Comparison of ENCODE assay signal across 8 cellular contexts in the genomic region with DNA sequence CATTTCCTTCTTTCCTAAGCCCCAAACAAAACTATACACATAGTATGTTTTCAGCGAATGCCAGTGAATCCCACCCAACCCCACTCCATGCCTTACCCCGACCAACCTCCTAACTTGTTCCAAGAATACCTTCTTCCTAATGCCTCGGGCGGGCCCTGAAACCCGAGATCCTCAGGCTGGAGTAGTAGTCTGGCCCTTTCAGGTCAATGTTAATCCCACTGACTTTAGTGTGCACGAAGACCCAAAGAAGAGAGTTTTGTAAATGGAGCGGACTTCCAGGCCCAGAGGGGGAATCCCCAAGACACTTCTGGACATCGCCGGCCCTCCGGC. TPM values are rescaled to one million over a fixed set of nuclear protein-coding genes. Genes with fewer than 3 reads are reported as not detected.
DNase-seq lines count a peak whose midpoint lies in the region; ATAC-seq and TF ChIP-seq lines count a peak whose summit lies in the region.

No MANE protein-coding gene starts in this region.

- H3K4me1 Mint-ChIP-seq in natural killer cell, result peaks cover 7 to 14% of the 10 kb centered on the region in 2 donors
- H3K4me1 Mint-ChIP-seq in natural killer cell treated with Interleukin-12 subunit alpha and Interleukin-12 subunit beta and Interleukin-15 and Interleukin-18, amount 100 ng/mL, for 72 hours (ENCODE audit: low read depth in 2 of 2), result peaks cover 4 to 15% of the 10 kb centered on the region in 2 donors

- no peaks in the 10 kb centered on the region for H3K9me3 Mint-ChIP-seq in natural killer cell
- no peaks in the 10 kb centered on the region for H3K9me3 Mint-ChIP-seq in natural killer cell treated with Interleukin-12 subunit alpha and Interleukin-12 subunit beta and Interleukin-15 and Interleukin-18, amount 100 ng/mL, for 72 hours

- H3K27ac Mint-ChIP-seq in natural killer cell, result no peak overlapping the region
- no peak overlapping the region for H3K27ac Mint-ChIP-seq in natural killer cell treated with Interleukin-12 subunit alpha and Interleukin-12 subunit beta and Interleukin-15 and Interleukin-18, amount 100 ng/mL, for 72 hours

- peaks cover 74% of the 10 kb centered on the region for H3K36me3 ChIP-seq in mesodermal cell (ENCODE audit: control insufficient read depth, insufficient read depth, low read length)

- peaks cover 13% of the 10 kb centered on the region for H3K4me1 ChIP-seq in mesodermal cell (ENCODE audit: control insufficient read depth, insufficient read depth, low read length, poor library complexity, severe bottlenecking)

- WGBS in mesodermal cell (ENCODE audit: insufficient coverage in 2 of 2), 2 experiments, result 4 to 5% methylated on average over 10 of the region's 10 CpGs

- H3K4me3 ChIP-seq in mesodermal cell (ENCODE audit: extremely low read depth, insufficient read depth, low read length, poor library complexity, severe bottlenecking), result peak overlapping the region; percentile 99

- peaks cover 6% of the 10 kb centered on the region for H3K36me3 Mint-ChIP-seq in natural killer cell
- H3K36me3 Mint-ChIP-seq in natural killer cell treated with Interleukin-12 subunit alpha and Interleukin-12 subunit beta and Interleukin-15 and Interleukin-18, amount 100 ng/mL, for 72 hours, result peaks cover 9% of the 10 kb centered on the region

- H3K9me3 ChIP-seq in mesodermal cell (ENCODE audit: control insufficient read depth, low read length), result no peaks in the 10 kb centered on the region

- intact Hi-C loops in natural killer cell (cut with micrococcal nuclease), result loop anchor here (5.0 to 10.0 kb wide), 3 partner anchors 39 to 152 kb away; a partner anchor contains a TSS

- DNase-seq in natural killer cell (no peak), caudate nucleus (lab: John Stamatoyannopoulos, UW) (no peak), activated gamma-delta T cell (lab: John Stamatoyannopoulos, UW) (no peak), CD1c-positive myeloid dendritic cell (ENCODE audit: extremely low spot score) (no peak), RPMI8226 (no peak)
- DNase-seq in natural killer cell treated with Interleukin-12 subunit alpha and Interleukin-12 subunit beta and Interleukin-15 and Interleukin-18, amount 100 ng/mL, for 72 hours (ENCODE audit: low spot score), result no peak

- no peak for TF ChIP-seq CTCF in natural killer cell (IDR thresholded peaks at IDR 0.05)

- no peak overlapping the region for H3K4me3 Mint-ChIP-seq in natural killer cell
- H3K4me3 Mint-ChIP-seq in natural killer cell treated with Interleukin-12 subunit alpha and Interleukin-12 subunit beta and Interleukin-15 and Interleukin-18, amount 100 ng/mL, for 72 hours, result no peak overlapping the region

- H3K27me3 Mint-ChIP-seq in natural killer cell (ENCODE audit: low read depth in 2 of 2), result no peaks in the 10 kb centered on the region
- no peaks in the 10 kb centered on the region for H3K27me3 Mint-ChIP-seq in natural killer cell treated with Interleukin-12 subunit alpha and Interleukin-12 subunit beta and Interleukin-15 and Interleukin-18, amount 100 ng/mL, for 72 hours

- ATAC-seq in natural killer cell, result peak in 2 of 3 donors; percentile 6 to 11
- ATAC-seq in natural killer cell treated with Interleukin-12 subunit alpha and Interleukin-12 subunit beta and Interleukin-15 and Interleukin-18, amount 100 ng/mL, for 72 hours, result no peak
- no peak for ATAC-seq in GM19395 (IDR thresholded peaks at IDR 0.05; ENCODE audit: unreplicated experiment)

- peak overlapping the region; percentile 89 for H3K27ac ChIP-seq in caudate nucleus (ENCODE audit: low read depth, low read length)
- H3K27ac ChIP-seq in mesodermal cell (ENCODE audit: low read depth, low read length, severe bottlenecking), result peak overlapping the region; percentile 87

RNA-seq across cellular contexts. Expression of a gene that starts 0.4 kb away (rescaled TPM):
- total RNA-seq in natural killer cell, result 10 to 100 TPM; 59.3 to 78.4 (median 70.0) TPM
- total RNA-seq in natural killer cell treated with Interleukin-12 subunit alpha and Interleukin-12 subunit beta and Interleukin-15 and Interleukin-18, amount 100 ng/mL, for 72 hours, result 10 to 100 TPM; 53.8 to 69.9 TPM
- polyA plus RNA-seq in mesodermal cell (2013, experiment 1 of 2), result 143 TPM
- polyA plus RNA-seq in mesodermal cell (2013, experiment 2 of 2), result 114 TPM

RNA-seq across cellular contexts. Expression of a gene that starts 0.6 kb away (rescaled TPM):
- 10 to 100 TPM; 22.3 to 29.3 (median 25.8) TPM for total RNA-seq in natural killer cell
- total RNA-seq in natural killer cell treated with Interleukin-12 subunit alpha and Interleukin-12 subunit beta and Interleukin-15 and Interleukin-18, amount 100 ng/mL, for 72 hours, result 10 to 100 TPM; 46.9 to 61.5 TPM
- polyA plus RNA-seq in mesodermal cell (2013, experiment 1 of 2), result 20.8 TPM
- 16.6 TPM for polyA plus RNA-seq in mesodermal cell (2013, experiment 2 of 2)

RNA-seq across cellular contexts. Expression of a gene that starts 6.2 kb away (rescaled TPM):
- total RNA-seq in natural killer cell, result under 1 TPM; 0.24 to 0.68 (median 0.45) TPM
- under 1 TPM; 0.36 to 0.39 TPM for total RNA-seq in natural killer cell treated with Interleukin-12 subunit alpha and Interleukin-12 subunit beta and Interleukin-15 and Interleukin-18, amount 100 ng/mL, for 72 hours
- 1.7 TPM for polyA plus RNA-seq in mesodermal cell (2013, experiment 1 of 2)
- 1.4 TPM for polyA plus RNA-seq in mesodermal cell (2013, experiment 2 of 2)

RNA-seq across cellular contexts. Expression of a gene that starts 39.0 kb away (rescaled TPM):
- 10 to 100 TPM; 26.7 to 33.8 (median 29.9) TPM for total RNA-seq in natural killer cell
- total RNA-seq in natural killer cell treated with Interleukin-12 subunit alpha and Interleukin-12 subunit beta and Interleukin-15 and Interleukin-18, amount 100 ng/mL, for 72 hours, result 10 to 100 TPM; 44.6 to 80.4 TPM
- 28.3 TPM for polyA plus RNA-seq in mesodermal cell (2013, experiment 1 of 2)
- polyA plus RNA-seq in mesodermal cell (2013, experiment 2 of 2), result 20.2 TPM

RNA-seq across cellular contexts. Expression of a gene that starts 59.5 kb away (rescaled TPM):
- 10 to 100 TPM; 47.6 to 54.6 (median 48.7) TPM for total RNA-seq in natural killer cell
- total RNA-seq in natural killer cell treated with Interleukin-12 subunit alpha and Interleukin-12 subunit beta and Interleukin-15 and Interleukin-18, amount 100 ng/mL, for 72 hours, result 100 to 1,000 TPM in 1 of 2 donors, 10 to 100 TPM in 1; 80.0 to 178 TPM
- 35.0 TPM for polyA plus RNA-seq in mesodermal cell (2013, experiment 1 of 2)
- 35.5 TPM for polyA plus RNA-seq in mesodermal cell (2013, experiment 2 of 2)

Comparison
In these comparisons a context has a peak if more than half of its experiments do, and no peak if none do; other contexts are left out.
1. ATAC-seq: peak in natural killer cell (2 of 3); none in natural killer cell treated with Interleukin-12 subunit alpha and Interleukin-12 subunit beta and Interleukin-15 and Interleukin-18, amount 100 ng/mL, for 72 hours (0 of 2) and GM19395 (single experiment).